In the genomic region with DNA sequence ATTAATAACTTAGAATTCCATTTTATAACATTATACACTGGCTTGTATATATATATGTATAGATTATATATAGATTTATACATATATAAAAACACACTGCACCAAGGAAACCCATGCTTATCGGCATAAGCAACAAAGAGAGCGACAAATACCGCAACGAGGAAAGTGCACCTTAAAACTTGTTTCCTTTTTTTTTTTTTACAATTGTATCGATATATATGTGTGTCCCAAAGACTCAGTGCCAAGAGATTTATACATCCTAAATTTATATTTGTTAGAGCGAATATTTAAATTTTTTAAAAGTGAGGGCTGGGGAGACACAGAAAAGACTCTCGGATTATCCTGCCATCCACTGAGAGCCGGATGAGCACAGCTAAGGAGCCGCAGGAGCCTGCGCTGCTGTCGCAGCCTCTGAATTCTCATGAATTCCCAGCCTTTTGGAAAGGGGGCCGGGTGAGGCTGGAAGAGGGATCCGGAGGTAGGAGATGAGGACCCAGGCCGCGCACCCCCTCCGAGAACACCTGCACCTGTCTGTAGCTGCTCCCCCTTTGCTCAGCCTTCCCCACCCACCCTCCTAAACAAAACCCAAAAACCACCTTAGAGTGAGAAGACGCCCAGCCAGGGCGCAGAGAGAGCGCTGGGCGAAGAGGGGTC, we compare ENCODE assay signal across 1 cellular context.
TF ChIP-seq lines count a peak whose summit lies in the region.

No MANE protein-coding gene starts in this region.

TF ChIP-seq in H1, 55 proteins besides CTCF, POLR2A, EP300 and RAD21:
- no peak for TF ChIP-seq CHD2 (IDR thresholded peaks at IDR 0.05; ENCODE audit: low read length)
- no peak for TF ChIP-seq TEAD4 (IDR thresholded peaks at IDR 0.05; ENCODE audit: low read depth, low read length)
- TF ChIP-seq RNF2 (IDR thresholded peaks at IDR 0.05; ENCODE audit: borderline replicate concordance, low read depth, low read length, missing control alignments, poor library complexity, severe bottlenecking), result peak; percentile 86
- no peak for TF ChIP-seq SP4 (IDR thresholded peaks at IDR 0.05; ENCODE audit: low read length)
- TF ChIP-seq ZNF274 (IDR thresholded peaks at IDR 0.05; ENCODE audit: borderline replicate concordance, extremely low read depth, low read length), result no peak
